ENCODE assay signal across 28 cellular contexts in genomic region chr7:85525661-85526060, GRCh38.
"Had no signal": no experiment of that assay in that cellular context is flagged by ENCODE, and none has a peak within 500 bp of the region (broad histone marks: within the 10 kb centered on the region; RNA-seq: fewer than 3 reads in every experiment).

No MANE protein-coding gene starts in this region.

- H3K4me1 ChIP-seq: breast epithelium, colonic mucosa, foreskin keratinocyte, heart left ventricle had no signal

- DNase-seq: activated CD4-positive, alpha-beta memory T cell treated with anti-CD3 and anti-CD28 coated beads for 36 hours; activated CD4-positive, alpha-beta T cell treated with anti-CD3 and anti-CD28 coated beads for 36 hours; activated CD4-positive, alpha-beta T cell treated with anti-CD3 and anti-CD28 coated beads, Interleukin-2, amount 10 ng/mL, durations not matched to agents 24 days and 14 days; activated CD4-positive, CD25-positive, alpha-beta regulatory T cell; activated CD4-positive, CD25-positive, alpha-beta regulatory T cell treated with anti-CD3 and anti-CD28 coated beads, Interleukin-2, amount 50 U/mL, for 72 hours; activated CD8-positive, alpha-beta memory T cell treated with anti-CD3 and anti-CD28 coated beads, Interleukin-2, amount 10 ng/mL, durations not matched to agents 7 days and 5 days; activated CD8-positive, alpha-beta memory T cell treated with anti-CD3 and anti-CD28 coated beads, Interleukin-2, amount 50 U/mL, for 4 hours; activated CD8-positive, alpha-beta T cell treated with anti-CD3 and anti-CD28 coated beads, Interleukin-2, amount 10 ng/mL, durations not matched to agents 7 days and 5 days; activated effector memory CD4-positive, alpha-beta T cell treated with anti-CD3 and anti-CD28 coated beads, Interleukin-2, amount 50 U/mL, for 16 hours; activated naive CD4-positive, alpha-beta T cell; activated naive CD4-positive, alpha-beta T cell treated with anti-CD3 and anti-CD28 coated beads, Interleukin-2, amount 10 ng/mL, durations not matched to agents 7 days and 5 days; activated naive CD8-positive, alpha-beta T cell treated with anti-CD3 and anti-CD28 coated beads, Interleukin-2, amount 10 ng/mL, durations not matched to agents 7 days and 5 days; activated T-cell treated with anti-CD3 and anti-CD28 coated beads, Interleukin-2, amount 50 U/mL, for 1 hour; activated T-cell treated with anti-CD3 and anti-CD28 coated beads, Interleukin-2, amount 50 U/mL, for 48 hours; central memory CD4-positive, alpha-beta T cell; cerebellar nuclear complex; colonic mucosa; effector CD8-positive, alpha-beta T cell; foreskin keratinocyte; gastrocnemius medialis; glutamatergic neuron; heart left ventricle; T-helper 2 cell had no signal

- ATAC-seq: activated CD4-positive, alpha-beta T cell treated with anti-CD3 and anti-CD28 coated beads for 36 hours; activated CD8-positive, alpha-beta memory T cell treated with anti-CD3 and anti-CD28 coated beads, Interleukin-2, amount 10 ng/mL, durations not matched to agents 7 days and 5 days; activated CD8-positive, alpha-beta T cell treated with anti-CD3 and anti-CD28 coated beads, Interleukin-2, amount 10 ng/mL, durations not matched to agents 7 days and 5 days; activated naive CD4-positive, alpha-beta T cell treated with anti-CD3 and anti-CD28 coated beads, Interleukin-2, amount 50 U/mL, for 72 hours; esophagus mucosa; foreskin keratinocyte; gastrocnemius medialis; heart left ventricle had no signal

- H3K27me3 ChIP-seq: ascending aorta, breast epithelium, cardiac muscle cell, colonic mucosa, foreskin keratinocyte, gastrocnemius medialis, heart left ventricle had no signal

- H3K9me3 ChIP-seq: ascending aorta, breast epithelium, colonic mucosa, gastrocnemius medialis, heart left ventricle had no signal

- H3K36me3 ChIP-seq: ascending aorta, breast epithelium, cardiac muscle cell, colonic mucosa, gastrocnemius medialis, heart left ventricle had no signal

- H3K4me3 ChIP-seq: ascending aorta, breast epithelium, cardiac muscle cell, colonic mucosa, gastrocnemius medialis, heart left ventricle had no signal

- H3K27ac ChIP-seq: ascending aorta, breast epithelium, cardiac muscle cell, colonic mucosa, foreskin keratinocyte, gastrocnemius medialis, heart left ventricle had no signal
